In genomic region chr18:79523738-79524180, GRCh38 we compare ENCODE assay signal across 8 cellular contexts.
DNase-seq lines count a peak whose midpoint lies in the region; ATAC-seq and TF ChIP-seq lines count a peak whose summit lies in the region.

No MANE protein-coding gene starts in this region.

- no peaks in the 10 kb centered on the region for H3K79me2 ChIP-seq in mammary epithelial cell (ENCODE audit: insufficient read depth, low read length)

- WGBS in mammary epithelial cell (ENCODE audit: low coverage, missing lambda C conversion rate), result 74% methylated on average over 9 of the region's 12 CpGs

- ATAC-seq in GM18907 (IDR thresholded peaks at IDR 0.05; ENCODE audit: unreplicated experiment), result peak; percentile 72
- peak; percentile 59 for ATAC-seq in HG03025 (IDR thresholded peaks at IDR 0.05; ENCODE audit: low FRiP score, unreplicated experiment)

- DNase-seq in T-helper 2 cell (peak in 4 of 5 experiments; percentile 69 to 88 (median 76)), colonic mucosa (peak; percentile 27), kidney tubule cell (ENCODE audit: low spot score) (no peak), T1000 (lab: John Stamatoyannopoulos, UW) (no peak), mammary epithelial cell (no peak)
- DNase-seq in stimulated activated CD8-positive, alpha-beta memory T cell treated with anti-CD3 and anti-CD28 coated beads, Interleukin-15, amount 100 ng/mL, for 4 hours (ENCODE audit: low read depth in 2 of 2), result peak; percentile 57 to 81

- H3K27me3 ChIP-seq in colonic mucosa (no peaks in the 10 kb centered on the region), mammary epithelial cell (ENCODE audit: insufficient read depth, low read length) (no peaks in the 10 kb centered on the region)

- H3K4me3 ChIP-seq in colonic mucosa, result no peak overlapping the region
- H3K4me3 ChIP-seq in mammary epithelial cell (replicated peaks in 1 of 3; ENCODE audit: insufficient read depth in 1 of 3, low read depth in 2 of 3, low read length in 3 of 3), result no peak overlapping the region

- H3K9ac ChIP-seq in colonic mucosa (ENCODE audit: low read depth in 2 of 2, low read length in 2 of 2) (no peak overlapping the region), mammary epithelial cell (ENCODE audit: insufficient read depth, low read length) (no peak overlapping the region)

- H3K36me3 ChIP-seq in colonic mucosa, result no peaks in the 10 kb centered on the region
- no peaks in the 10 kb centered on the region for H3K36me3 ChIP-seq in mammary epithelial cell (ENCODE audit: insufficient read depth, low read length)

- intact Hi-C loops in colonic mucosa (cut with DNase I), result no loop called here
- intact Hi-C loops in mammary epithelial cell (cut with micrococcal nuclease), result no loop called here

- CTCF ChIA-PET in mammary epithelial cell (lab: Charles Lee; ENCODE audit: low non-redundant PET), result no interaction called here

- TF ChIP-seq CTCF in colonic mucosa (IDR thresholded peaks at IDR 0.05) (no peak), mammary epithelial cell (conservative IDR thresholded peaks at IDR 0.05 in 1 of 2, IDR thresholded peaks at IDR 0.05 in 1 of 2; ENCODE audit: extremely low read depth in 1 of 2, insufficient read depth in 1 of 2, low read depth in 1 of 2, low read length in 2 of 2) (no peak)

- H3K27ac ChIP-seq in colonic mucosa (peak overlapping the region; percentile 44), mammary epithelial cell (ENCODE audit: insufficient read depth, low read depth, low read length) (no peak overlapping the region)

- H2AFZ ChIP-seq in mammary epithelial cell (ENCODE audit: low read depth, low read length), result no peak overlapping the region

- BruUV-seq in mammary epithelial cell (replicated peaks; lab: Mats Ljungman, UMichigan), result no TSS peak

- dilution Hi-C loops in mammary epithelial cell (cut with HindIII; ENCODE audit: low sequenced_read_pairs), result no loop called here

- H3K9me3 ChIP-seq in colonic mucosa (no peaks in the 10 kb centered on the region), mammary epithelial cell (replicated peaks; ENCODE audit: insufficient read depth, low read length) (peaks cover 7% of the 10 kb centered on the region)

- H3K4me1 ChIP-seq in colonic mucosa, result no peaks in the 10 kb centered on the region
- H3K4me1 ChIP-seq in mammary epithelial cell (ENCODE audit: insufficient read depth, low read length), result no peaks in the 10 kb centered on the region

- H4K20me1 ChIP-seq in mammary epithelial cell (ENCODE audit: insufficient read depth, low read length), result no peaks in the 10 kb centered on the region

- H3K4me2 ChIP-seq in mammary epithelial cell (ENCODE audit: insufficient read depth, low read depth, low read length), result no peak overlapping the region

- in situ Hi-C loops in mammary epithelial cell (cut with MboI; ENCODE audit: low sequenced_read_pairs in 2 of 2), result no loop called here

Comparison
In these comparisons a context has a peak if more than half of its experiments do, and no peak if none do; other contexts are left out.
1. DNase-seq: peak in T-helper 2 cell (4 of 5), colonic mucosa (single experiment) and stimulated activated CD8-positive, alpha-beta memory T cell treated with anti-CD3 and anti-CD28 coated beads, Interleukin-15, amount 100 ng/mL, for 4 hours (2 of 2); none in kidney tubule cell (single experiment), T1000 (single experiment) and mammary epithelial cell (single experiment).